ENCODE assay signal across 29 cellular contexts in genomic region chr15:98326804-98327203, GRCh38.
"Had no signal": no experiment of that assay in that cellular context is flagged by ENCODE, and none has a peak within 500 bp of the region (broad histone marks: within the 10 kb centered on the region; RNA-seq: fewer than 3 reads in every experiment).

No MANE protein-coding gene starts in this region.

- H3K9me3 Mint-ChIP-seq: stimulated activated effector memory CD8-positive, alpha-beta T cell treated with anti-CD3 and anti-CD28 coated beads, Interleukin-12 subunit alpha, Interleukin-12 subunit beta, amount 100 ng/mL, for 72 hours; stimulated activated memory B cell treated with anti-CD40 and anti-IgM and Interleukin-4, amounts not matched to agents 10 μg/mL and 1 μg/mL and 100 μg/mL, for 72 hours; stimulated activated naive CD8-positive, alpha-beta T cell treated with anti-CD3 and anti-CD28 coated beads, Interleukin-15, amount 100 ng/mL, for 72 hours; stimulated activated naive CD8-positive, alpha-beta T cell treated with anti-CD3 and anti-CD28 coated beads, Interleukin-15, Interleukin-2, amounts not matched to agents 100 ng/mL and 50 ng/mL, for 24 hours; type B pancreatic cell had no signal

- FAIRE-seq: urothelium cell line had no signal

- H3K27me3 Mint-ChIP-seq: stimulated activated memory B cell treated with anti-CD40 and anti-IgM and Interleukin-4, amounts not matched to agents 10 μg/mL and 1 μg/mL and 100 μg/mL, for 72 hours had no signal

- H3K36me3 ChIP-seq: stomach, suprapubic skin, thoracic aorta, thyroid gland, tibial artery, tibial nerve, transverse colon, upper lobe of left lung, upper lobe of right lung, uterus, vagina had no signal

- DNase-seq: stimulated activated CD4-positive, alpha-beta T cell treated with anti-CD3 and anti-CD28 coated beads, Interleukin-2, amount 100 ng/mL, for 48 hours; stimulated activated CD4-positive, alpha-beta T cell treated with anti-CD3 and anti-CD28 coated beads, Interleukin-4, amount 100 ng/mL, for 1 hour; stimulated activated CD4-positive, alpha-beta T cell treated with anti-CD3 and anti-CD28 coated beads, Interleukin-4, amount 100 ng/mL, for 24 hours; stimulated activated CD4-positive, alpha-beta T cell treated with anti-CD3 and anti-CD28 coated beads, Interleukin-4, amount 100 ng/mL, for 4 hours; stimulated activated CD8-positive, alpha-beta memory T cell treated with anti-CD3 and anti-CD28 coated beads, Interleukin-4, amount 100 ng/mL, for 48 hours; stimulated activated naive B cell treated with anti-CD40 and anti-IgM and Interleukin-4, amounts not matched to agents 10 μg/mL and 1 μg/mL and 100 μg/mL, for 72 hours; stimulated activated naive CD4-positive, alpha-beta T cell; stimulated activated naive CD4-positive, alpha-beta T cell treated with Interleukin-2 at 50 U/mL for 16 hours; stimulated activated naive CD8-positive, alpha-beta T cell treated with anti-CD3 and anti-CD28 coated beads, Interleukin-15, amount 100 ng/mL, for 72 hours; stimulated activated naive CD8-positive, alpha-beta T cell treated with anti-CD3 and anti-CD28 coated beads, Interleukin-15, Interleukin-2, amounts not matched to agents 100 U/mL and 50 U/mL, for 24 hours; stomach; substantia nigra; testis; tibial artery; transverse colon; trophoblast cell; upper lobe of left lung; upper lobe of right lung; uterus had no signal

- ATAC-seq: stimulated activated effector memory CD8-positive, alpha-beta T cell treated with anti-CD3 and anti-CD28 coated beads, Interleukin-12 subunit alpha, Interleukin-12 subunit beta, amount 100 ng/mL, for 72 hours; stimulated activated memory B cell treated with anti-CD40 and anti-IgM and Interleukin-4, amounts not matched to agents 10 μg/mL and 1 μg/mL and 100 μg/mL, for 72 hours; stimulated activated naive B cell treated with anti-CD40 and anti-IgM and Interleukin-4, amounts not matched to agents 10 μg/mL and 1 μg/mL and 100 μg/mL, for 72 hours; stimulated activated naive CD8-positive, alpha-beta T cell treated with anti-CD3 and anti-CD28 coated beads, Interleukin-15, amount 100 ng/mL, for 72 hours; stimulated activated naive CD8-positive, alpha-beta T cell treated with anti-CD3 and anti-CD28 coated beads, Interleukin-15, Interleukin-2, amounts not matched to agents 100 U/mL and 50 U/mL, for 24 hours; upper lobe of right lung had no signal

- H3K4me3 Mint-ChIP-seq: stimulated activated effector memory CD8-positive, alpha-beta T cell treated with anti-CD3 and anti-CD28 coated beads, Interleukin-12 subunit alpha, Interleukin-12 subunit beta, amount 100 ng/mL, for 72 hours; stimulated activated memory B cell treated with anti-CD40 and anti-IgM and Interleukin-4, amounts not matched to agents 10 μg/mL and 1 μg/mL and 100 μg/mL, for 72 hours; stimulated activated naive B cell treated with anti-CD40 and anti-IgM and Interleukin-4, amounts not matched to agents 10 μg/mL and 1 μg/mL and 100 μg/mL, for 72 hours; stimulated activated naive CD8-positive, alpha-beta T cell treated with anti-CD3 and anti-CD28 coated beads, Interleukin-15, amount 100 ng/mL, for 72 hours; stimulated activated naive CD8-positive, alpha-beta T cell treated with anti-CD3 and anti-CD28 coated beads, Interleukin-15, Interleukin-2, amounts not matched to agents 100 ng/mL and 50 ng/mL, for 24 hours; type B pancreatic cell had no signal

- H3K27ac ChIP-seq: stomach, suprapubic skin, testis, thoracic aorta, tibial artery, tibial nerve, transverse colon, upper lobe of left lung, upper lobe of right lung, uterus, vagina had no signal

- H3K36me3 Mint-ChIP-seq: stimulated activated effector memory CD8-positive, alpha-beta T cell treated with anti-CD3 and anti-CD28 coated beads, Interleukin-12 subunit alpha, Interleukin-12 subunit beta, amount 100 ng/mL, for 72 hours; stimulated activated memory B cell treated with anti-CD40 and anti-IgM and Interleukin-4, amounts not matched to agents 10 μg/mL and 1 μg/mL and 100 μg/mL, for 72 hours; stimulated activated naive B cell treated with anti-CD40 and anti-IgM and Interleukin-4, amounts not matched to agents 10 μg/mL and 1 μg/mL and 100 μg/mL, for 72 hours; type B pancreatic cell had no signal

- H3K27ac Mint-ChIP-seq: stimulated activated effector memory CD8-positive, alpha-beta T cell treated with anti-CD3 and anti-CD28 coated beads, Interleukin-12 subunit alpha, Interleukin-12 subunit beta, amount 100 ng/mL, for 72 hours; stimulated activated memory B cell treated with anti-CD40 and anti-IgM and Interleukin-4, amounts not matched to agents 10 μg/mL and 1 μg/mL and 100 μg/mL, for 72 hours; stimulated activated naive B cell treated with anti-CD40 and anti-IgM and Interleukin-4, amounts not matched to agents 10 μg/mL and 1 μg/mL and 100 μg/mL, for 72 hours; stimulated activated naive CD8-positive, alpha-beta T cell treated with anti-CD3 and anti-CD28 coated beads, Interleukin-15, Interleukin-2, amounts not matched to agents 100 ng/mL and 50 ng/mL, for 24 hours; type B pancreatic cell had no signal

- H3K27me3 ChIP-seq: testis, thyroid gland, tibial nerve, transverse colon, upper lobe of left lung, upper lobe of right lung, uterus, vagina had no signal

- H3K4me1 ChIP-seq: stomach, testis, tibial artery, tibial nerve, transverse colon, upper lobe of left lung, upper lobe of right lung, uterus, vagina had no signal

- H3K4me3 ChIP-seq: stomach, suprapubic skin, testis, thoracic aorta, thyroid gland, tibial artery, tibial nerve, transverse colon, upper lobe of left lung, upper lobe of right lung, uterus, vagina had no signal

- H3K9me3 ChIP-seq: suprapubic skin, testis, thoracic aorta, thyroid gland, tibial artery, transverse colon, upper lobe of left lung, upper lobe of right lung, uterus, vagina had no signal

- H3K4me1 Mint-ChIP-seq: stimulated activated effector memory CD8-positive, alpha-beta T cell treated with anti-CD3 and anti-CD28 coated beads, Interleukin-12 subunit alpha, Interleukin-12 subunit beta, amount 100 ng/mL, for 72 hours; stimulated activated memory B cell treated with anti-CD40 and anti-IgM and Interleukin-4, amounts not matched to agents 10 μg/mL and 1 μg/mL and 100 μg/mL, for 72 hours; stimulated activated naive B cell treated with anti-CD40 and anti-IgM and Interleukin-4, amounts not matched to agents 10 μg/mL and 1 μg/mL and 100 μg/mL, for 72 hours; stimulated activated naive CD8-positive, alpha-beta T cell treated with anti-CD3 and anti-CD28 coated beads, Interleukin-15, amount 100 ng/mL, for 72 hours had no signal
